ENCODE assay signal across 23 cellular contexts in genomic region chr5:3858524-3858923, GRCh38.
"Had no signal": no experiment of that assay in that cellular context is flagged by ENCODE, and none has a peak within 500 bp of the region (broad histone marks: within the 10 kb centered on the region; RNA-seq: fewer than 3 reads in every experiment).

No MANE protein-coding gene starts in this region.

- ATAC-seq: activated T-helper 17 cell treated with anti-CD3 and anti-CD28 coated beads, Interleukin-2, amount 50 U/mL, for 72 hours; T-helper 17 cell; WTC11 had no signal

- DNase-seq: activated CD4-positive, alpha-beta memory T cell treated with anti-CD3 and anti-CD28 coated beads for 36 hours; activated CD4-positive, alpha-beta T cell treated with anti-CD3 and anti-CD28 coated beads for 1 hour; activated CD4-positive, alpha-beta T cell treated with anti-CD3 and anti-CD28 coated beads, Interleukin-2, amount 10 ng/mL, durations not matched to agents 7 days and 5 days; activated CD8-positive, alpha-beta memory T cell treated with anti-CD3 and anti-CD28 coated beads for 24 hours; activated gamma-delta T cell; activated naive CD4-positive, alpha-beta T cell treated with anti-CD3 and anti-CD28 coated beads for 36 hours; activated T-cell treated with anti-CD3 and anti-CD28 coated beads, Interleukin-2, amount 50 U/mL, for 48 hours; amygdala; Karpas-422; NCI-H1092; NCI-H1417; NCI-H1930; NCI-H2171; NCI-H2227 treated with DMSO at 0.1 percent for 48 hours; NCI-H69; SIG-M5; T-helper 17 cell; T-helper 9 cell had no signal

- H3K27ac Mint-ChIP-seq: activated CD4-positive, alpha-beta memory T cell treated with anti-CD3 and anti-CD28 coated beads for 36 hours; activated CD4-positive, alpha-beta T cell treated with anti-CD3 and anti-CD28 coated beads, Interleukin-2, amount 10 ng/mL, durations not matched to agents 7 days and 5 days; activated naive CD4-positive, alpha-beta T cell treated with anti-CD3 and anti-CD28 coated beads for 36 hours; activated naive CD8-positive, alpha-beta T cell; activated T-helper 17 cell treated with anti-CD3 and anti-CD28 coated beads, Interleukin-2, amount 50 U/mL, for 72 hours; brain; T-helper 17 cell; WTC11 had no signal

- H3K4me3 Mint-ChIP-seq: activated CD4-positive, alpha-beta memory T cell treated with anti-CD3 and anti-CD28 coated beads for 36 hours; activated CD4-positive, alpha-beta T cell treated with anti-CD3 and anti-CD28 coated beads, Interleukin-2, amount 10 ng/mL, durations not matched to agents 7 days and 5 days; activated naive CD4-positive, alpha-beta T cell treated with anti-CD3 and anti-CD28 coated beads for 36 hours; activated naive CD8-positive, alpha-beta T cell; activated T-helper 17 cell treated with anti-CD3 and anti-CD28 coated beads, Interleukin-2, amount 50 U/mL, for 72 hours; brain; central memory CD8-positive, alpha-beta T cell; T-helper 17 cell; WTC11 had no signal

- H3K9me3 Mint-ChIP-seq: activated CD4-positive, alpha-beta memory T cell treated with anti-CD3 and anti-CD28 coated beads for 36 hours; activated naive CD4-positive, alpha-beta T cell treated with anti-CD3 and anti-CD28 coated beads for 36 hours; WTC11 had no signal

- H3K36me3 Mint-ChIP-seq: activated CD4-positive, alpha-beta memory T cell treated with anti-CD3 and anti-CD28 coated beads for 36 hours; activated naive CD8-positive, alpha-beta T cell; brain; WTC11 had no signal

- H3K4me1 Mint-ChIP-seq: activated CD4-positive, alpha-beta T cell treated with anti-CD3 and anti-CD28 coated beads, Interleukin-2, amount 10 ng/mL, durations not matched to agents 7 days and 5 days; activated T-helper 17 cell treated with anti-CD3 and anti-CD28 coated beads, Interleukin-2, amount 50 U/mL, for 72 hours; central memory CD8-positive, alpha-beta T cell; T-helper 17 cell had no signal

- H3K27me3 Mint-ChIP-seq: activated CD4-positive, alpha-beta memory T cell treated with anti-CD3 and anti-CD28 coated beads for 36 hours; activated CD4-positive, alpha-beta T cell treated with anti-CD3 and anti-CD28 coated beads, Interleukin-2, amount 10 ng/mL, durations not matched to agents 7 days and 5 days; activated naive CD8-positive, alpha-beta T cell; activated T-helper 17 cell treated with anti-CD3 and anti-CD28 coated beads, Interleukin-2, amount 50 U/mL, for 72 hours; central memory CD8-positive, alpha-beta T cell; T-helper 17 cell had no signal
